ENCODE assay signal across 8 cellular contexts in the genomic region with DNA sequence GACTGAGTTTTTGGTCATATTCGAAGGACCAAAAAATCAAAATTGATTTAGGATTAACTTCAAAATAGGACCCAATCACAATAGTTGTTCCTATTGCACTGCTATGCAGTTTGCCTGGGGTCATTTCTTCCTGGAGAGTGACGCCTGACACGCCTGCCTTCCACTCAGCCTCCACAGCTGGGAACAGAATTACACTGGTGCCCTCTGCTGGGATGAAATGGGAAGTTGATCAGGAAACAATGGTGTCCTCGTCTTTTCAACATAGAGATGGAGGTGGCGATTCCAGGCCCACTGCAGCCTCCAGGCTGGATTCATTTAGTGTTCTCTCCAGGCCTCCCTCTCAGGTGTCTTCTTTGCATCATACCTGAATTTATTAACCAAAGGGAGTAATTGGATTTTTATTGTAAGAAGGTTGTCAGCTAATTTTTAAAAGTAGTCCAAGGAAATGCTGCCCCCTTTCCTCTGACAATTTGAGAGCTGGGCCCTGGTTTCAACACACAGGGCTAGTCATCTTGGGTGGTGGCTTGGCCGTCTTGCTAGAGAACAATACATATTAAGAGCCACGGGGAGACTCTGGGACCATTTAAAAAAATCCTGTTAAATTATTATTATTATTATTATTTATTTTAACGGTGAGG.
DNase-seq lines count a peak whose midpoint lies in the region; ATAC-seq and TF ChIP-seq lines count a peak whose summit lies in the region.

No MANE protein-coding gene starts in this region.

- no peaks in the 10 kb centered on the region for H3F3A ChIP-seq in PC-3 (ENCODE audit: low read length, unreplicated experiment)

- no peaks in the 10 kb centered on the region for H4K20me1 ChIP-seq in PC-3 (ENCODE audit: low read length)

- TF ChIP-seq EP300 in suprapubic skin (IDR thresholded peaks at IDR 0.05) = no peak

- H3K4me2 ChIP-seq in PC-3 (ENCODE audit: low read length) = peak overlapping the region; percentile 36; the same call in 1 of the 2 replicates

- H3K4me3 ChIP-seq in PC-3 (ENCODE audit: low read length) (no peak overlapping the region), fibroblast of pulmonary artery (replicated peaks; ENCODE audit: low read depth, low read length) (no peak overlapping the region), suprapubic skin (no peak overlapping the region)

- H2AFZ ChIP-seq in PC-3 (ENCODE audit: low read length) = peak overlapping the region; percentile 70

- no peaks in the 10 kb centered on the region for H3K79me2 ChIP-seq in PC-3 (ENCODE audit: low read length)

- peak; percentile 95 for ATAC-seq in GM21786 (IDR thresholded peaks at IDR 0.05; ENCODE audit: unreplicated experiment)
- ATAC-seq in PC-3 = peak; percentile 96
- ATAC-seq in activated T-cell treated with anti-CD3 and anti-CD28 coated beads, Interleukin-2, amount 50 U/mL, for 4 hours = peak; percentile 87 to 95

- no peak overlapping the region for H3K4me3 Mint-ChIP-seq in activated T-cell treated with anti-CD3 and anti-CD28 coated beads, Interleukin-2, amount 50 U/mL, for 4 hours

- no TSS peak for BruUV-seq in PC-3 (replicated peaks; lab: Mats Ljungman, UMichigan)

- no peaks in the 10 kb centered on the region for H3K4me1 ChIP-seq in PC-3 (ENCODE audit: insufficient read depth, low read length)
- no peaks in the 10 kb centered on the region for H3K4me1 ChIP-seq in suprapubic skin

- intact Hi-C loops in PC-3 (cut with micrococcal nuclease) = loop anchor here (1.0 to 5.0 kb wide), 8 partner anchors 91 to 866 kb away; no protein-coding TSS in a partner anchor

- H3K36me3 Mint-ChIP-seq in activated T-cell treated with anti-CD3 and anti-CD28 coated beads, Interleukin-2, amount 50 U/mL, for 4 hours (ENCODE audit: insufficient read depth) = no peaks in the 10 kb centered on the region

- H3K36me3 ChIP-seq in PC-3 (ENCODE audit: low read depth, low read length) (no peaks in the 10 kb centered on the region), suprapubic skin (no peaks in the 10 kb centered on the region)

- WGBS in suprapubic skin = 20% methylated on average over 8 of the region's 8 CpGs

- H3K9ac ChIP-seq in PC-3 (ENCODE audit: low read length) = no peak overlapping the region

- TF ChIP-seq CTCF in PC-3 (conservative IDR thresholded peaks at IDR 0.05; ENCODE audit: low read depth, low read length) (peak; percentile 94), fibroblast of pulmonary artery (IDR thresholded peaks at IDR 0.05; ENCODE audit: low read length, missing control alignments) (peak; percentile 77), suprapubic skin (IDR thresholded peaks at IDR 0.05) (peak; percentile 62 to 70)

- no peak for TF ChIP-seq POLR2A in suprapubic skin (IDR thresholded peaks at IDR 0.05)

- H3K27me3 Mint-ChIP-seq in activated T-cell treated with anti-CD3 and anti-CD28 coated beads, Interleukin-2, amount 50 U/mL, for 4 hours (ENCODE audit: low read depth) = peaks cover 3% of the 10 kb centered on the region

- DNase-seq in EL = peak; percentile 76
- DNase-seq in KG1 (lab: John Stamatoyannopoulos, UW) = peak; percentile 24
- DNase-seq in PC-3 = peak; percentile 90
- peak; percentile 55 for DNase-seq in activated T-cell treated with anti-CD3 and anti-CD28 coated beads, Interleukin-2, amount 50 U/mL, for 4 hours
- DNase-seq in fibroblast of pulmonary artery (ENCODE audit: low read depth) = peak; percentile 82
- DNase-seq in non-pigmented ciliary epithelial cell (ENCODE audit: low read depth) = peak; percentile 27
- DNase-seq in suprapubic skin (ENCODE audit: low spot score in 2 of 2) = peak; percentile 78 to 82

- H3K9me3 Mint-ChIP-seq in activated T-cell treated with anti-CD3 and anti-CD28 coated beads, Interleukin-2, amount 50 U/mL, for 4 hours = no peaks in the 10 kb centered on the region

- H3K9me2 ChIP-seq in PC-3 (replicated peaks; ENCODE audit: low read length) = no peaks in the 10 kb centered on the region

- CTCF ChIA-PET in PC-3 (lab: Charles Lee) = interaction anchor here (0.6 to 1.6 kb wide), 4 partner anchors 91 to 600 kb away, joined by 4 to 7 read pairs (median 6); no protein-coding TSS in a partner anchor

- no peak overlapping the region for H3K27ac ChIP-seq in PC-3 (ENCODE audit: low read length)
- no peak overlapping the region for H3K27ac ChIP-seq in suprapubic skin

- POLR2A ChIA-PET in PC-3 (lab: Charles Lee; ENCODE audit: unreplicated experiment) = interaction anchor here (0.7 kb wide), 1 partner anchor 445 kb away, joined by 3 read pairs; no protein-coding TSS in a partner anchor

- no peaks in the 10 kb centered on the region for H3K27me3 ChIP-seq in PC-3 (ENCODE audit: low read length)
- no peaks in the 10 kb centered on the region for H3K27me3 ChIP-seq in suprapubic skin

- H3K9me3 ChIP-seq in PC-3 (ENCODE audit: low read length) = no peaks in the 10 kb centered on the region
- H3K9me3 ChIP-seq in suprapubic skin = no peaks in the 10 kb centered on the region

- no peaks in the 10 kb centered on the region for H3K4me1 Mint-ChIP-seq in activated T-cell treated with anti-CD3 and anti-CD28 coated beads, Interleukin-2, amount 50 U/mL, for 4 hours (ENCODE audit: low read depth)

Comparison
In these comparisons a context has a peak if more than half of its experiments do, and no peak if none do; other contexts are left out.
1. DNase-seq: peak in every context shown above with its lines; median percentile 90 in PC-3; 82 in fibroblast of pulmonary artery; 80 in suprapubic skin; 76 in EL; 55 in activated T-cell treated with anti-CD3 and anti-CD28 coated beads, Interleukin-2, amount 50 U/mL, for 4 hours; 27 in non-pigmented ciliary epithelial cell; 24 in KG1.